8 cellular contexts compared by ENCODE assay signal in the genomic region with DNA sequence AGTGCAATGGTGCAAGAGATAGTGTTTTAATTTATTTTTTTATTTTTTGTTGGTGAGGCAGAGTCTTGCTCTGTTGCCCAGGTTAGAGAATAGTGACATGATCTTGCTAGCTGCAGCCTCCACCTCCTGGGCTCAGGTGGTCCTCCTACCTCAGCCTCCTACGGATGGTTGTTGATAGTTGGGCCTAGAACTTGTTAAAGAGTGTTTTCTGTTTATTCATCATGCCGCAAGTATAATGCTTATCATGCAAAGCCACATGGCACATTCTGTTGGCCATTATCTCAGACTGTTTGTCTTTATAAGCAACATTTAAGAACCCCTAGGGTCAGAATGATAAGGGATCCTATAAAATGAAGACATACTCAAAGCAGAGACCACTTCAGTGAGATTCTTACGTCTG. TPM values are rescaled to one million over a fixed set of nuclear protein-coding genes. Genes with fewer than 3 reads are reported as not detected.
DNase-seq lines count a peak whose midpoint lies in the region; ATAC-seq and TF ChIP-seq lines count a peak whose summit lies in the region.

No MANE protein-coding gene starts in this region.

- H3K27ac Mint-ChIP-seq in activated naive CD4-positive, alpha-beta T cell treated with anti-CD3 and anti-CD28 coated beads, Interleukin-2, amount 50 U/mL, for 24 hours, result no peak overlapping the region
- H3K27ac Mint-ChIP-seq in stimulated activated naive CD8-positive, alpha-beta T cell treated with anti-CD3 and anti-CD28 coated beads, Interleukin-15, amount 100 ng/mL, for 72 hours, result peak overlapping the region in 1 of 2 donors; percentile 7

- H3K36me3 ChIP-seq in SU-DHL-6 (ENCODE audit: low read length), result no peaks in the 10 kb centered on the region

- no peak for ATAC-seq in stimulated activated naive CD8-positive, alpha-beta T cell treated with anti-CD3 and anti-CD28 coated beads, Interleukin-15, amount 100 ng/mL, for 72 hours
- no peak for ATAC-seq in GM21717 (IDR thresholded peaks at IDR 0.05; ENCODE audit: unreplicated experiment)

- peaks cover 57% of the 10 kb centered on the region for H3K4me1 Mint-ChIP-seq in activated naive CD4-positive, alpha-beta T cell treated with anti-CD3 and anti-CD28 coated beads, Interleukin-2, amount 50 U/mL, for 24 hours
- H3K4me1 Mint-ChIP-seq in stimulated activated naive CD8-positive, alpha-beta T cell treated with anti-CD3 and anti-CD28 coated beads, Interleukin-15, amount 100 ng/mL, for 72 hours, result peaks cover 37% of the 10 kb centered on the region

- H3K27ac ChIP-seq in SU-DHL-6 (ENCODE audit: low read depth, low read length), result peak overlapping the region; percentile 27

- H3K27me3 ChIP-seq in SU-DHL-6 (ENCODE audit: low read length), result no peaks in the 10 kb centered on the region

- H3F3A ChIP-seq in SU-DHL-6 (ENCODE audit: insufficient read depth), result peaks cover 17% of the 10 kb centered on the region; the same call in 1 of the 2 replicates

- peak overlapping the region; percentile 95 for H3K4me2 ChIP-seq in SU-DHL-6 (ENCODE audit: low read depth, low read length, poor library complexity, severe bottlenecking)

- no peak overlapping the region for H2AFZ ChIP-seq in SU-DHL-6 (ENCODE audit: low read depth, low read length, severe bottlenecking)

- no peaks in the 10 kb centered on the region for H3K9me3 ChIP-seq in SU-DHL-6 (ENCODE audit: insufficient read depth, low read length)

- H3K9ac ChIP-seq in SU-DHL-6 (ENCODE audit: low read length), result peak overlapping the region; percentile 85

- peaks cover 65% of the 10 kb centered on the region for H3K79me2 ChIP-seq in SU-DHL-6 (ENCODE audit: insufficient read depth, low read length)

- no peaks in the 10 kb centered on the region for H3K9me2 ChIP-seq in SU-DHL-6 (replicated peaks; ENCODE audit: insufficient read depth, low read length)

- no peaks in the 10 kb centered on the region for H3K27me3 Mint-ChIP-seq in activated naive CD4-positive, alpha-beta T cell treated with anti-CD3 and anti-CD28 coated beads, Interleukin-2, amount 50 U/mL, for 24 hours
- no peaks in the 10 kb centered on the region for H3K27me3 Mint-ChIP-seq in stimulated activated naive CD8-positive, alpha-beta T cell treated with anti-CD3 and anti-CD28 coated beads, Interleukin-15, amount 100 ng/mL, for 72 hours

- no peak for TF ChIP-seq CTCF in SU-DHL-6 (IDR thresholded peaks at IDR 0.05; ENCODE audit: insufficient read depth, low read length, poor library complexity, severe bottlenecking)
- TF ChIP-seq CTCF in epithelial cell of proximal tubule (conservative IDR thresholded peaks at IDR 0.05; ENCODE audit: low read depth, low read length), result no peak

- DNase-seq in activated naive CD4-positive, alpha-beta T cell (lab: John Stamatoyannopoulos, UW), result no peak
- DNase-seq in epithelial cell of proximal tubule (ENCODE audit: low read depth), result no peak
- no peak for DNase-seq in stimulated activated naive CD8-positive, alpha-beta T cell treated with anti-CD3 and anti-CD28 coated beads, Interleukin-15, amount 100 ng/mL, for 72 hours
- no peak for DNase-seq in NCI-H1092 (lab: John Stamatoyannopoulos, UW)
- DNase-seq in NCI-H510A (lab: John Stamatoyannopoulos, UW), result no peak

- no peaks in the 10 kb centered on the region for H3K9me3 Mint-ChIP-seq in activated naive CD4-positive, alpha-beta T cell treated with anti-CD3 and anti-CD28 coated beads, Interleukin-2, amount 50 U/mL, for 24 hours
- H3K9me3 Mint-ChIP-seq in stimulated activated naive CD8-positive, alpha-beta T cell treated with anti-CD3 and anti-CD28 coated beads, Interleukin-15, amount 100 ng/mL, for 72 hours, result no peaks in the 10 kb centered on the region

- H3K4me3 ChIP-seq in SU-DHL-6 (ENCODE audit: insufficient read depth, low read length, poor library complexity, severe bottlenecking) (peak overlapping the region; percentile 89), epithelial cell of proximal tubule (ENCODE audit: low read depth, low read length) (peak overlapping the region; percentile 14)

- H4K20me1 ChIP-seq in SU-DHL-6 (ENCODE audit: low read depth, low read length), result peaks cover 20% of the 10 kb centered on the region; the same call in 1 of the 2 replicates

- H3K4me3 Mint-ChIP-seq in activated naive CD4-positive, alpha-beta T cell treated with anti-CD3 and anti-CD28 coated beads, Interleukin-2, amount 50 U/mL, for 24 hours, result peak overlapping the region; percentile 96
- H3K4me3 Mint-ChIP-seq in stimulated activated naive CD8-positive, alpha-beta T cell treated with anti-CD3 and anti-CD28 coated beads, Interleukin-15, amount 100 ng/mL, for 72 hours, result peak overlapping the region; percentile 57 to 85

- peaks cover 3% of the 10 kb centered on the region for H3K36me3 Mint-ChIP-seq in activated naive CD4-positive, alpha-beta T cell treated with anti-CD3 and anti-CD28 coated beads, Interleukin-2, amount 50 U/mL, for 24 hours

RNA-seq across cellular contexts. Expression of gene UGGT1, which starts 1.7 kb away (rescaled TPM):
- total RNA-seq in epithelial cell of proximal tubule, result 31.2 and 43.2 TPM in 2 replicates
